In the genomic region with DNA sequence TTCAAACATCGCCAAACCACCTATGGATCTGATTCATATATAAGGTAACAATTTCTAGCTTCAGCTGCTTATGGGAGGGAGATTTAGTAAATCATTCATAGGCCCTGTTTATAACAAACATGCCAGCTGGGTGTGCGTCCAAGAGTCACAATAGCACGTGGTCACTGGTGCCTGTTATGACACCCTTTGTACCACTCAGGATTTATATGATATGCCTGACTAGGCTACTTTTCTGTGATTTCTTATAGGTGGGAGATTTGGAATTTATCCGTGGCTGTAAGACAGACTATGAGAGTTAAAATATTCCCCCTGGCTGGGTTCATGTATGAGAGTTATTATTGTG, we compare ENCODE assay signal across 12 cellular contexts. TPM values are rescaled to one million over a fixed set of nuclear protein-coding genes. Genes with fewer than 3 reads are reported as not detected.
A peak's percentile ranks its signal among the peaks of the same experiment; 100 is the strongest.
DNase-seq lines count a peak whose midpoint lies in the region; ATAC-seq lines count a peak whose summit lies in the region.
"Not testable (repeated sequence)": the region's sequence is repeated elsewhere in the genome, so short reads cannot be mapped to it uniquely, and the experiment has no call there.
"Had no signal": no experiment of that assay in that cellular context is flagged by ENCODE, and none has a peak within 500 bp of the region (broad histone marks: within the 10 kb centered on the region; RNA-seq: fewer than 3 reads in every experiment).

No MANE protein-coding gene starts in this region.

- not testable (repeated sequence) for DNase-seq in left lobe of liver (ENCODE audit: low spot score)

- peak; percentile 76 for ATAC-seq in left lobe of liver

RNA-seq across cellular contexts. Expression of a gene that starts 13.1 kb away (rescaled TPM):
- not detected for total RNA-seq in left lobe of liver
- total RNA-seq: A172; A673; B cell; Caco-2; Calu3; CD4-positive, alpha-beta memory T cell; CD4-positive, alpha-beta T cell; CD4-positive, CD25-positive, alpha-beta regulatory T cell; CD8-positive, alpha-beta memory T cell; CD8-positive, alpha-beta T cell; Daoy had no signal
